In the genomic region with DNA sequence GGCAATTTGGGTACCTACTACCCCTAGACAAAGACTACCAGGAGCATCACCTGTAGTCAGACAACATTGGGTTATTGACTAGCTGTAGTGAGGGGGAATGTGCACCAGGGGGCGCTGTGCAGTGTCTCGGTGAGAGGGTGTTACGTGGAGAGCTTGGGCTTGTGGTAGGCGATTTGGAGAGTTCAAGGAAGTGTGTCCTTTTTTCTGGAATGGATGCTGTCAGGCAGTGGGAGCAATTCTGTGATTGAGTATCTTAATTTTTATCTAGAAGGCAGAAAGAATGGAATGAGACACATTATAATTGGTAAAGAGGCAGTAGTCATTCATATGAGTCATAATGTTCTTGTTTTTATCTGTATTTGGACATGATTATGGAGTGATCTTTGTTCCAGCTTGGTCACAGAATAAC, we compare ENCODE assay signal across 7 cellular contexts.
DNase-seq lines count a peak whose midpoint lies in the region; ATAC-seq and TF ChIP-seq lines count a peak whose summit lies in the region.

No MANE protein-coding gene starts in this region.

- H3K27me3 ChIP-seq in Loucy (ENCODE audit: insufficient read depth, low read length, poor library complexity, severe bottlenecking) (no peaks in the 10 kb centered on the region), gastroesophageal sphincter (no peaks in the 10 kb centered on the region)

- no peak overlapping the region for H3K4me2 ChIP-seq in Loucy (ENCODE audit: low read depth, low read length, poor library complexity, severe bottlenecking)

- TF ChIP-seq EP300 in gastroesophageal sphincter (IDR thresholded peaks at IDR 0.05) = no peak

- H3F3A ChIP-seq in Loucy (ENCODE audit: low read depth) = no peaks in the 10 kb centered on the region

- no peak overlapping the region for H2AFZ ChIP-seq in Loucy (ENCODE audit: low read length)

- no peak overlapping the region for H3K9ac ChIP-seq in Loucy (ENCODE audit: low read depth, low read length, poor library complexity, severe bottlenecking)

- ATAC-seq in GM21576 (IDR thresholded peaks at IDR 0.05; ENCODE audit: unreplicated experiment) (peak; percentile 84), gastroesophageal sphincter (no peak), HG03045 (IDR thresholded peaks at IDR 0.05; ENCODE audit: unreplicated experiment) (no peak)

- WGBS in gastroesophageal sphincter (ENCODE audit: low coverage in 1 of 2), 2 donors = 6 to 13% methylated on average over 4 of the region's 4 CpGs

- no peak for TF ChIP-seq POLR2A in gastroesophageal sphincter (IDR thresholded peaks at IDR 0.05)

- no peaks in the 10 kb centered on the region for H4K20me1 ChIP-seq in Loucy (ENCODE audit: insufficient read depth, low read length, poor library complexity, severe bottlenecking)

- TF ChIP-seq CTCF in Loucy (conservative IDR thresholded peaks at IDR 0.05; ENCODE audit: low read length) (peak; percentile 95), gastroesophageal sphincter (IDR thresholded peaks at IDR 0.05) (peak in 3 of 4 experiments; percentile 5 to 60 (median 24))

- no peak overlapping the region for H3K27ac ChIP-seq in gastroesophageal sphincter

- H3K36me3 ChIP-seq in Loucy (ENCODE audit: insufficient read depth, low read length) (no peaks in the 10 kb centered on the region), gastroesophageal sphincter (no peaks in the 10 kb centered on the region)

- DNase-seq in GM04503 (ENCODE audit: low read depth) = peak; percentile 10
- peak; percentile 36 for DNase-seq in activated T-cell treated with anti-CD3 and anti-CD28 coated beads for 1 hour (ENCODE audit: low read depth)
- DNase-seq in stimulated activated CD4-positive, alpha-beta T cell treated with anti-CD3 and anti-CD28 coated beads, Interleukin-1b, Interleukin-23, amount 100 ng/mL, for 4 hours (ENCODE audit: low read depth in 2 of 2) = peak; percentile 24 to 32

- no peaks in the 10 kb centered on the region for H3K4me1 ChIP-seq in Loucy (ENCODE audit: insufficient read depth, low read length, poor library complexity, severe bottlenecking)
- no peaks in the 10 kb centered on the region for H3K4me1 ChIP-seq in gastroesophageal sphincter

- H3K9me2 ChIP-seq in Loucy (replicated peaks; ENCODE audit: low read depth, low read length) = no peaks in the 10 kb centered on the region

- H3K4me3 ChIP-seq in Loucy (ENCODE audit: low read length, poor library complexity, severe bottlenecking) = no peak overlapping the region
- H3K4me3 ChIP-seq in gastroesophageal sphincter = no peak overlapping the region

- no peaks in the 10 kb centered on the region for H3K79me2 ChIP-seq in Loucy (ENCODE audit: insufficient read depth, low read length)

- H3K9me3 ChIP-seq in Loucy (ENCODE audit: insufficient read depth, low read depth, low read length) = no peaks in the 10 kb centered on the region
- no peaks in the 10 kb centered on the region for H3K9me3 ChIP-seq in gastroesophageal sphincter
